ENCODE assay signal across 8 cellular contexts in the genomic region with DNA sequence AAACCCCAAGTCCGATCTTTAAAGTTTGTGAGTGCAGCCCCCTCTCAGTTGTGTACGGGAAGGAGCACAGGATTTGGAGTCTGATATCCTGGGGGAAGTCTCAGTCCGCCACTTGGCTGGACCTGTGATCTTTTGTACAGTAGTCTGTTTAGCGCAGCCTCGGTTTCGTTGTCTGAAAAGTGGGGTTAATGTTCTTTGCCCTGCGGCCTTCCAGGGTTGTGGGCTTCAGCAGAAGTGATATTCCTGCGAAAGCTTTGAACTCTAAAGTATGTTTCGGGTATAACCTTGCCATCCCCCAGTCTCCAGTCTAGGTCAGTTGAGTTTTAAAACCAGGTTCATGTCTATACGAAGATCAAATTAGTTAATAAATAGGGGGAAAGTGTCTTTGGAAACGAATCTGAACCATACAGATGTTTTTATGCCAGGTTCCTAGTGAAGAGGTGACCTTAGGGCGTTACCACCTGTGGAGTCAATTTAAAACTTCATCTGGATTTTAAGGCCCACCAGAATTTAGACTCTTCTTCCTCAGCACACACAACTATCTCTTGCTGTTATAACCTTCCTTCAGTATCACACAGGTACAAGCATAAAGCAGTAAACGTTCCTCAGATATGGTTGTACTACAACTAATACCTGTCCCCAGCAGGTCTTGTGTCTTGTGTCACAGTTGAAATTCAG. TPM values are rescaled to one million over a fixed set of nuclear protein-coding genes. Genes with fewer than 3 reads are reported as not detected.
DNase-seq lines count a peak whose midpoint lies in the region; ATAC-seq and TF ChIP-seq lines count a peak whose summit lies in the region.

No MANE protein-coding gene starts in this region.

- peak overlapping the region; percentile 82 for H3K27ac ChIP-seq in SJSA1
- H3K27ac ChIP-seq in foreskin keratinocyte = peak overlapping the region; percentile 82
- H3K27ac ChIP-seq in rectal smooth muscle tissue (ENCODE audit: low read depth, low read length) = peak overlapping the region; percentile 89

- CTCF ChIA-PET in AG04449 (lab: Yijun Ruan, JAX) = interaction anchor here (1.1 to 1.3 kb wide), 4 partner anchors 20 to 202 kb away, joined by 3 to 7 read pairs (median 3); no protein-coding TSS in a partner anchor

- POLR2A ChIA-PET in AG04449 (lab: Yijun Ruan, JAX) = interaction anchor here (1.2 kb wide), 1 partner anchor 7 kb away, joined by 7 read pairs; no protein-coding TSS in a partner anchor

- no peaks in the 10 kb centered on the region for H3K9me3 ChIP-seq in SJSA1 (replicated peaks)

- H3K27me3 ChIP-seq in SJSA1 (replicated peaks) (no peaks in the 10 kb centered on the region), foreskin keratinocyte (no peaks in the 10 kb centered on the region), rectal smooth muscle tissue (ENCODE audit: control insufficient read depth, insufficient read depth, low read length) (no peaks in the 10 kb centered on the region)

- H3K4me3 ChIP-seq in AG04449 (ENCODE audit: low read depth, low read length) (peak overlapping the region; percentile 90), SJSA1 (peak overlapping the region; percentile 64), rectal smooth muscle tissue (ENCODE audit: low read length) (peak overlapping the region; percentile 93)

- peaks cover 3% of the 10 kb centered on the region; the same call in 1 of the 2 replicates for H3K36me3 ChIP-seq in SJSA1
- H3K36me3 ChIP-seq in rectal smooth muscle tissue (ENCODE audit: control insufficient read depth, insufficient read depth, low read length) = no peaks in the 10 kb centered on the region

- peak; percentile 5 for ATAC-seq in GM19467 (IDR thresholded peaks at IDR 0.05; ENCODE audit: unreplicated experiment)
- ATAC-seq in foreskin keratinocyte = no peak
- ATAC-seq in HG03039 (IDR thresholded peaks at IDR 0.05; ENCODE audit: unreplicated experiment) = no peak
- no peak for ATAC-seq in omental fat pad (ENCODE audit: low FRiP score)

- H3K4me1 ChIP-seq in SJSA1 (replicated peaks) = peaks cover 7% of the 10 kb centered on the region; the same call in 1 of the 2 replicates
- peaks cover 3% of the 10 kb centered on the region for H3K4me1 ChIP-seq in foreskin keratinocyte
- no peaks in the 10 kb centered on the region for H3K4me1 ChIP-seq in rectal smooth muscle tissue (ENCODE audit: control insufficient read depth, insufficient read depth, low read length)

- H3K9ac ChIP-seq in rectal smooth muscle tissue (ENCODE audit: low read length) = peak overlapping the region; percentile 88

- DNase-seq in AG04449 (ENCODE audit: low read depth, low spot score) (no peak), SJSA1 (ENCODE audit: low read depth in 1 of 2, low spot score in 2 of 2) (no peak), foreskin keratinocyte (no peak), NCI-H146 (lab: John Stamatoyannopoulos, UW) (no peak), omental fat pad (ENCODE audit: low spot score) (no peak)

- TF ChIP-seq CTCF in AG04449 (IDR thresholded peaks at IDR 0.05; ENCODE audit: insufficient read depth, low read length, missing control alignments) (no peak), foreskin keratinocyte (conservative IDR thresholded peaks at IDR 0.05) (no peak), omental fat pad (IDR thresholded peaks at IDR 0.05) (no peak)

RNA-seq across cellular contexts. Expression of gene R3HCC1L, which starts 0.9 kb away (rescaled TPM):
- 14.1 and 18.3 TPM in 2 replicates for total RNA-seq in SJSA1 (2014; rRNA removed; shearing (Covaris generic))
- 12.6 and 13.9 TPM in 2 replicates for total RNA-seq in foreskin keratinocyte
- 10.3 and 10.4 TPM in 2 replicates for polyA plus RNA-seq in foreskin keratinocyte
- 10 to 100 TPM in 3 of 4 donors, 1 to 10 TPM in 1; 8.5 to 11.5 (median 11.0) TPM for total RNA-seq in omental fat pad
